In the genomic region with DNA sequence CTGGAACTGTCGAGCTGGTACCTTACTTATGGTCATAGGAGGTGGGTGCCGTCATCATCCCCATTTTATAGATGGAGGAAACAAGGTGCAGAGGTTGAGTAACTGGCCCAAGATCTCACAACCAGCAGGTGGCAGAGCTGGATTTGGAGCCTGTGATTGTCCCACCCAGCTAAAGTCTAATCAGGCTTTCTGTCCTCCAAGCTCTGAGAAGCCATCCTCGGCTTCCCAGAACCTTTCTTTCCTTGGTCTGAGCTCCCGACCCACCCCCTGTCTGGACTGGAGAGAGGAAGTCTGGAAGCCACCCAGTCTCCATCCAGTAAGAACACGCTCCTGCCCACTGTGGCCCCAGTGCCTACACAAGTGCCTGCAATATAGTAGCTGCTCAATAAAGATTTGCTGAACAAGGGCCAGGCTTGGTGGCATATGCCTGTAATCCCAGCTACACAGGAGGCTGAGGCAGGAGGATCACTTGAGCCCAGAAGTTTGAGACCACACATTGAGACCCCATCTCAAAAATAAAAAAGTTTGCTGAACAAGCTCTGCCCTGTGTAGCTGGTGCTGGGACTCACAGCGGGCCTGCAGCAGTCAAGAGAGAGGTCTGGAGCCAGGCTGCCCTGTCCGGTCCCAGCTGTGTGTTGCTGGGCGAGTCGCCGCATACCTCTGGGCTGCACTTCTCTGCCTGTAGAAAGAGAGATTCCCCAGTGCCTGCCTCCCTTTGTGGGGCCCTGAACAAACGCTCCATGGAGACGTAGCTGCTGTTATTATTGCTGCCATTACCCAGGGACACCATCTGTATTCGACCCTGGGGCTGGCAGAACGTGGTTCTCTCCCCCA, we compare ENCODE assay signal across 9 cellular contexts. TPM values are rescaled to one million over a fixed set of nuclear protein-coding genes. Genes with fewer than 3 reads are reported as not detected.
DNase-seq lines count a peak whose midpoint lies in the region; ATAC-seq and TF ChIP-seq lines count a peak whose summit lies in the region.
"Had no signal": no experiment of that assay in that cellular context is flagged by ENCODE, and none has a peak within 500 bp of the region (broad histone marks: within the 10 kb centered on the region; RNA-seq: fewer than 3 reads in every experiment).

No MANE protein-coding gene starts in this region.

- H3K4me2 ChIP-seq in SU-DHL-6 (ENCODE audit: low read depth, low read length, poor library complexity, severe bottlenecking) = no peak overlapping the region

- H3K36me3 Mint-ChIP-seq in glutamatergic neuron (ENCODE audit: unreplicated experiment) = no peaks in the 10 kb centered on the region

- no peak overlapping the region for H3K9ac ChIP-seq in SU-DHL-6 (ENCODE audit: low read length)

- peak overlapping the region; percentile 34 for H3K4me3 Mint-ChIP-seq in glutamatergic neuron (ENCODE audit: unreplicated experiment)

- H3K9me3 ChIP-seq in AG04450 (ENCODE audit: control insufficient read depth, insufficient read depth, low read length) = no peaks in the 10 kb centered on the region
- H3K9me3 ChIP-seq in SU-DHL-6 (ENCODE audit: insufficient read depth, low read length) = no peaks in the 10 kb centered on the region

- no peaks in the 10 kb centered on the region for H4K20me1 ChIP-seq in SU-DHL-6 (ENCODE audit: low read depth, low read length)

- peak; percentile 42 for TF ChIP-seq CTCF in AG04450 (IDR thresholded peaks at IDR 0.05; ENCODE audit: low read depth, low read length)
- peak; percentile 37 for TF ChIP-seq CTCF in GM12865 (IDR thresholded peaks at IDR 0.05; ENCODE audit: insufficient read depth, low read depth, low read length, missing control alignments)
- peak; percentile 41 for TF ChIP-seq CTCF in SU-DHL-6 (IDR thresholded peaks at IDR 0.05; ENCODE audit: insufficient read depth, low read length, poor library complexity, severe bottlenecking)
- no peak for TF ChIP-seq CTCF in glutamatergic neuron (IDR thresholded peaks at IDR 0.05; ENCODE audit: partially characterized antibody, unreplicated experiment)

- no peak for ATAC-seq in GM21528 (IDR thresholded peaks at IDR 0.05; ENCODE audit: low FRiP score, unreplicated experiment)
- no peak for ATAC-seq in HG03439 (IDR thresholded peaks at IDR 0.05; ENCODE audit: unreplicated experiment)

- CTCF ChIA-PET in AG04450 (lab: Charles Lee) = interaction anchor here (0.6 to 1.4 kb wide), 3 partner anchors 165 to 318 kb away, joined by 3 to 9 read pairs (median 8); no protein-coding TSS in a partner anchor

- H3F3A ChIP-seq in SU-DHL-6 (ENCODE audit: insufficient read depth) = no peaks in the 10 kb centered on the region

- no peak overlapping the region for H3K27ac Mint-ChIP-seq in glutamatergic neuron (ENCODE audit: unreplicated experiment)

- H2AFZ ChIP-seq in SU-DHL-6 (ENCODE audit: low read depth, low read length, severe bottlenecking) = no peak overlapping the region

- H3K27me3 ChIP-seq in AG04450 (ENCODE audit: control insufficient read depth, insufficient read depth, low read length) = peaks cover 19% of the 10 kb centered on the region
- no peaks in the 10 kb centered on the region for H3K27me3 ChIP-seq in SU-DHL-6 (ENCODE audit: low read length)

- H3K4me3 ChIP-seq in AG04450 (ENCODE audit: low read depth, low read length) (no peak overlapping the region), GM12865 (ENCODE audit: low read depth, low read length) (no peak overlapping the region), SU-DHL-6 (ENCODE audit: insufficient read depth, low read length, poor library complexity, severe bottlenecking) (no peak overlapping the region)

- H3K27me3 Mint-ChIP-seq in glutamatergic neuron (ENCODE audit: unreplicated experiment) = peaks cover 4% of the 10 kb centered on the region

- H3K9me3 Mint-ChIP-seq in glutamatergic neuron (ENCODE audit: unreplicated experiment) = no peaks in the 10 kb centered on the region

- H3K36me3 ChIP-seq in SU-DHL-6 (ENCODE audit: low read length) = no peaks in the 10 kb centered on the region

- no peak for DNase-seq in AG04450 (ENCODE audit: low read depth, low spot score)
- peak; percentile 42 for DNase-seq in GM12865 (ENCODE audit: low read depth)
- no peak for DNase-seq in glutamatergic neuron
- no peak for DNase-seq in mucosa of gallbladder (ENCODE audit: low spot score)
- DNase-seq in NCI-H2029 (lab: John Stamatoyannopoulos, UW) = no peak
- DNase-seq: left cardiac atrium had no signal

- no peak overlapping the region for H3K27ac ChIP-seq in AG04450 (ENCODE audit: low read depth, low read length)
- H3K27ac ChIP-seq in SU-DHL-6 (ENCODE audit: low read depth, low read length) = no peak overlapping the region

- no peaks in the 10 kb centered on the region for H3K79me2 ChIP-seq in SU-DHL-6 (ENCODE audit: insufficient read depth, low read length)

- no peaks in the 10 kb centered on the region for H3K9me2 ChIP-seq in SU-DHL-6 (replicated peaks; ENCODE audit: insufficient read depth, low read length)

- peaks cover 16% of the 10 kb centered on the region for H3K4me1 Mint-ChIP-seq in glutamatergic neuron (ENCODE audit: low read depth, unreplicated experiment)

- POLR2A ChIA-PET in AG04450 (lab: Yijun Ruan, JAX) = no interaction called here

RNA-seq across cellular contexts. Expression of gene DLGAP4, which starts 32.5 kb away (rescaled TPM):
- polyA plus RNA-seq in AG04450 (2011; rRNA removed) = 17.7 and 27.5 TPM in 2 replicates
- 50.1 and 72.9 TPM in 2 replicates for polyA minus RNA-seq in AG04450 (2011; rRNA and poly(A)+ RNA removed)
- 199 TPM for total RNA-seq in glutamatergic neuron (ENCODE audit: unreplicated experiment)
- total RNA-seq in mucosa of gallbladder = 78.4 TPM

RNA-seq across cellular contexts. Expression of gene AAR2, which starts 37.4 kb away (rescaled TPM):
- 25.3 and 33.6 TPM in 2 replicates for polyA plus RNA-seq in AG04450 (2011; rRNA removed)
- 29.8 and 38.4 TPM in 2 replicates for polyA minus RNA-seq in AG04450 (2011; rRNA and poly(A)+ RNA removed)
- 19.0 TPM for total RNA-seq in glutamatergic neuron (ENCODE audit: unreplicated experiment)
- total RNA-seq in mucosa of gallbladder = 26.1 TPM
